Comparison of ENCODE assay signal across 8 cellular contexts in the genomic region with DNA sequence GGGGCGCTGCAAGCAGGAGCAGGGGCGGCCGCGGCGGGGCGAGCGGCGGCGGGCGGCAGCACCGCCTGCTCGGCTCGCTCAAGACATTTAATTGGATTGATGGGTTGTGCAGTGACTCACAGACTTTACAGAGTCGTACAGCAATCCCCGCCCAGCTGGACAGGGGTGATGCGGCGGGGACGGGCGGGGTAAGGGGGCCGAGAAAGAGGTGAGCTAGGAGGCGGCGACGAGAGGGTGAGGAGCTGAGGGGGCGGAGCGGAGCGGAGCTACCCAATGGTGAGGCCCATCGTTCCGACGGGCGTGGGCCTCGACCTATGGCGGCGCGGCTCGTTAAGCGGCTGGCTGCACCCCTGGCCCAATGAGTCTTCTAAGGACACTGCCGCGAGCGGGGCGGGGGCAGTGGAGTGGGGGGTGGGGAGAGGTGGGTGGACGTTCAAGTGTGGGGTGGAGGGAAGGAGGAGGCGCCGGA.
A peak's percentile ranks its signal among the peaks of the same experiment; 100 is the strongest.
DNase-seq lines count a peak whose midpoint lies in the region; ATAC-seq and TF ChIP-seq lines count a peak whose summit lies in the region.

No MANE protein-coding gene starts in this region.

- DNase-seq in CD4-positive, alpha-beta memory T cell, result peak; percentile 96 to 99 (median 97)
- DNase-seq in HS-5 (ENCODE audit: low read depth) (peak; percentile 98), mucosa of descending colon (peak in 2 of 3 donors; percentile 98 to 99)
- peak; percentile 100 for DNase-seq in NK-92 treated with Interleukin-12 subunit alpha and Interleukin-12 subunit beta, amount 100 ng/mL, for 24 hours (lab: John Stamatoyannopoulos, UW)
- peak; percentile 98 for DNase-seq in activated CD8-positive, alpha-beta memory T cell treated with anti-CD3 and anti-CD28 coated beads, Interleukin-2, amount 50 U/mL, for 1 hour (ENCODE audit: extremely low read depth)
- DNase-seq in stimulated activated CD8-positive, alpha-beta memory T cell treated with anti-CD3 and anti-CD28 coated beads, Interleukin-4, amount 100 ng/mL, for 24 hours (ENCODE audit: low read depth), result peak; percentile 94

- CTCF ChIA-PET in CD4-positive, alpha-beta memory T cell (lab: Charles Lee; ENCODE audit: partially characterized antibody), result interaction anchor here (0.6 to 7.2 kb wide), 25 partner anchors 9 to 167 kb away, joined by 3 to 101 read pairs (median 4); partner anchors contain the start of gene SERTAD2

- intact Hi-C loops in CD4-positive, alpha-beta memory T cell (cut with micrococcal nuclease), result loop anchor here (1.0 to 5.0 kb wide), 11 partner anchors 16 to 909 kb away; partner anchors contain the start of genes AFTPH, RAB1A, SERTAD2 and UGP2
- intact Hi-C loops in mucosa of descending colon (cut with DNase I, micrococcal nuclease), result loop anchor here (5.0 to 10.0 kb wide), 3 partner anchors 96 to 114 kb away; partner anchors contain the start of gene SERTAD2 (in 2 of the 2)

- no peaks in the 10 kb centered on the region for H3K27me3 ChIP-seq in CD4-positive, alpha-beta memory T cell (ENCODE audit: insufficient read depth, low read length)
- no peaks in the 10 kb centered on the region for H3K27me3 ChIP-seq in endocrine pancreas (ENCODE audit: control insufficient read depth, insufficient read depth, low read length)

- no peaks in the 10 kb centered on the region for H3K27me3 Mint-ChIP-seq in CD4-positive, alpha-beta memory T cell

- TF ChIP-seq CTCF in mucosa of descending colon (IDR thresholded peaks at IDR 0.05), result no peak

- POLR2A ChIA-PET in CD4-positive, alpha-beta memory T cell (lab: Charles Lee; ENCODE audit: partially characterized antibody), result interaction anchor here (0.5 to 7.7 kb wide), 43 partner anchors 9 to 1162 kb away, joined by 3 to 298 read pairs (median 5); partner anchors contain the start of genes ACTR2, AFTPH, CEP68 and MDH1

- H3K4me1 Mint-ChIP-seq in CD4-positive, alpha-beta memory T cell, result peaks cover 13 to 30% (median 23%) of the 10 kb centered on the region in 4 donors

- H3K36me3 Mint-ChIP-seq in CD4-positive, alpha-beta memory T cell, result peaks cover 0 to 6% of the 10 kb centered on the region in 2 donors

- peaks cover 0 to 4% (median 0%) of the 10 kb centered on the region in 8 donors for H3K9me3 Mint-ChIP-seq in CD4-positive, alpha-beta memory T cell

- H3K9me3 ChIP-seq in CD4-positive, alpha-beta memory T cell (ENCODE audit: control insufficient read depth in 1 of 2, low read length in 2 of 2), result no peaks in the 10 kb centered on the region
- H3K9me3 ChIP-seq in endocrine pancreas (ENCODE audit: control insufficient read depth, low read length), result no peaks in the 10 kb centered on the region
- H3K9me3 ChIP-seq in mucosa of descending colon, result no peaks in the 10 kb centered on the region

- peak; percentile 79 for ATAC-seq in GM19468 (IDR thresholded peaks at IDR 0.05; ENCODE audit: extremely low read depth, unreplicated experiment)
- ATAC-seq in mucosa of descending colon, result no peak

- peak overlapping the region; percentile 98 to 99 (median 99) for H3K4me3 Mint-ChIP-seq in CD4-positive, alpha-beta memory T cell

- H3K36me3 ChIP-seq in CD4-positive, alpha-beta memory T cell (ENCODE audit: insufficient read depth, low read length), result no peaks in the 10 kb centered on the region
- H3K36me3 ChIP-seq in endocrine pancreas (ENCODE audit: control insufficient read depth, insufficient read depth, low read length) (no peaks in the 10 kb centered on the region), mucosa of descending colon (ENCODE audit: low read depth) (peaks cover 4% of the 10 kb centered on the region)

- peak overlapping the region; percentile 91 to 98 (median 96) for H3K27ac Mint-ChIP-seq in CD4-positive, alpha-beta memory T cell

- peaks cover 20% of the 10 kb centered on the region for H3K4me1 ChIP-seq in CD4-positive, alpha-beta memory T cell (ENCODE audit: insufficient read depth, low read length)
- peaks cover 10% of the 10 kb centered on the region for H3K4me1 ChIP-seq in endocrine pancreas (ENCODE audit: control insufficient read depth, insufficient read depth, low read length)
- peaks cover 5% of the 10 kb centered on the region for H3K4me1 ChIP-seq in mucosa of descending colon (ENCODE audit: low read depth)

- peak overlapping the region; percentile 92 for H3K9ac ChIP-seq in endocrine pancreas (ENCODE audit: control insufficient read depth, insufficient read depth, low read length)

- peak overlapping the region; percentile 84 to 98 for H3K4me3 ChIP-seq in CD4-positive, alpha-beta memory T cell (ENCODE audit: low read length in 2 of 2)
- H3K4me3 ChIP-seq in endocrine pancreas (ENCODE audit: control insufficient read depth, insufficient read depth, low read length) (peak overlapping the region; percentile 82), mucosa of descending colon (peak overlapping the region; percentile 69)

- H3K27ac ChIP-seq in CD4-positive, alpha-beta memory T cell (ENCODE audit: low read depth, low read length), result peak overlapping the region; percentile 93
